In the genomic region with DNA sequence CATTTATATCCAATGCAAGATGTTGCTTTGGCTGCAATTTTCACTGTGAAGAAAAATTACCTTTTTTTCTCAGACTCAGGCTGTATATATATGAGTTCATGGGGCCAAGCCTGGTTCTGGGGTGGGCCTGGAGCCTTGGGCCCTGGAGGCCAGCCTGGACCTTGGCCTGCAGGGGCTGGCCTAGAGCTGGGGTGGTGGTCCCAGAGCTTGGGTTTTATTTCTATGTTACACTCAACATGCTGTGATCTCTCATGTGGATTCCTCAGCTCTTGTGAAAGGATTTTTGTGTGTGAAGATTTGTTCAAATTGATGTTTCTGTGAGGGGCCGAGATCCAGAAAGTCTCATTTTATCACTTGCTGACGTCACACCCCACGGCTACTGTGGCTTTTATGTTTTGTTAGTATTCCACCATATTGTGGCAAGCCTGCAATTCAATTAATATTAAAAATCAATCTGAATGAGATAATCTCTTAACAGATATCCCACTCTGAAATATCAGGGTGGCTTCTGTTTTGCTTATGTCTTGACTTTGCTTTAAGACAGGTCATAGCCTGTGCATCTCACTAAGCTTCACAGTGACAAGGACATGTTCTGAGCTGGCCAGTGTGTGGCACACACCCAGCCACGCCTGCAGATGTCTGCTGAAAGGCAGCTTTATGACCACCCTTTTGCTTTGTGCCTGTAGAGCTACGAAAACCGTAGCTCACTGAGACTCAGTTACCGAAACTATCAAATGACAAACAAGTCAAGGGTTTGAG, we compare ENCODE assay signal across 16 cellular contexts.
DNase-seq lines count a peak whose midpoint lies in the region; ATAC-seq, FAIRE-seq and TF ChIP-seq lines count a peak whose summit lies in the region.
"Had no signal": no experiment of that assay in that cellular context is flagged by ENCODE, and none has a peak within 500 bp of the region (broad histone marks: within the 10 kb centered on the region; RNA-seq: fewer than 3 reads in every experiment).

No MANE protein-coding gene starts in this region.

- no peaks in the 10 kb centered on the region for H4K20me1 ChIP-seq in endothelial cell of umbilical vein (replicated peaks; ENCODE audit: control insufficient read depth, extremely low read depth, insufficient read depth, low read length)

- dilution Hi-C loops in endothelial cell of umbilical vein (cut with MboI; ENCODE audit: extremely low pct_ligation_motif_present, low sequenced_read_pairs): no loop called here

- intact Hi-C loops in endothelial cell of umbilical vein (cut with micrococcal nuclease) (no loop called here), right lobe of liver (cut with DNase I) (no loop called here), aorta (cut with DNase I) (no loop called here)

- 52% methylated on average over 7 of the region's 7 CpGs for WGBS in right lobe of liver (ENCODE audit: insufficient coverage, low coverage, low lambda C conversion rate, missing lambda C conversion rate)
- WGBS in aorta, 2 donors: 45 to 58% methylated on average over 7 of the region's 7 CpGs

- H3K9ac ChIP-seq in endothelial cell of umbilical vein (replicated peaks; ENCODE audit: extremely low read depth, insufficient read depth, low read length): no peak overlapping the region

- no peaks in the 10 kb centered on the region for H3K4me1 Mint-ChIP-seq in stimulated activated naive CD8-positive, alpha-beta T cell treated with anti-CD3 and anti-CD28 coated beads, Interleukin-15, amount 100 ng/mL, for 72 hours
- no peaks in the 10 kb centered on the region for H3K4me1 Mint-ChIP-seq in activated CD4-positive, alpha-beta T cell treated with anti-CD3 and anti-CD28 coated beads, Interleukin-2, amount 10 ng/mL, durations not matched to agents 7 days and 5 days
- H3K4me1 Mint-ChIP-seq: natural killer cell had no signal

- H3K9me1 ChIP-seq in endothelial cell of umbilical vein (replicated peaks; ENCODE audit: control insufficient read depth, extremely low read depth, insufficient read depth, low read length): no peaks in the 10 kb centered on the region

- no peaks in the 10 kb centered on the region for H3K36me3 Mint-ChIP-seq in activated CD4-positive, alpha-beta T cell treated with anti-CD3 and anti-CD28 coated beads, Interleukin-2, amount 10 ng/mL, durations not matched to agents 7 days and 5 days (ENCODE audit: low read depth)
- H3K36me3 Mint-ChIP-seq: natural killer cell had no signal

- H3K79me2 ChIP-seq in endothelial cell of umbilical vein (ENCODE audit: control insufficient read depth, insufficient read depth, low read length): no peaks in the 10 kb centered on the region

- no peak for DNase-seq in stimulated activated naive CD8-positive, alpha-beta T cell treated with anti-CD3 and anti-CD28 coated beads, Interleukin-15, amount 100 ng/mL, for 72 hours
- no peak for DNase-seq in stimulated activated naive CD8-positive, alpha-beta T cell treated with anti-CD3 and anti-CD28 coated beads, Interleukin-15, Interleukin-2, amounts not matched to agents 100 U/mL and 50 U/mL, for 24 hours
- DNase-seq in endothelial cell of umbilical vein (ENCODE audit: low read depth, low spot score) (no peak), right lobe of liver (no peak), aorta (peak in 1 of 2 donors; percentile 39), D721Med (ENCODE audit: insufficient read length, low spot score) (no peak), GM10266 (ENCODE audit: extremely low spot score) (no peak)
- DNase-seq in activated CD4-positive, alpha-beta T cell treated with anti-CD3 and anti-CD28 coated beads, Interleukin-2, amount 10 ng/mL, durations not matched to agents 7 days and 5 days: no peak
- DNase-seq: activated CD4-positive, alpha-beta T cell treated with anti-CD3 and anti-CD28 coated beads, Interleukin-2, amount 50 U/mL, for 1 hour; activated T-cell treated with anti-CD3 and anti-CD28 coated beads, Interleukin-2, amount 50 U/mL, for 72 hours; natural killer cell; NCI-H2029 treated with DMSO at 0.1 percent for 48 hours; NCI-H82; stimulated activated naive CD4-positive, alpha-beta T cell treated with Interleukin-2 at 50 U/mL for 16 hours; T-helper 9 cell had no signal

- CTCF ChIA-PET in endothelial cell of umbilical vein (lab: Charles Lee): no interaction called here
- CTCF ChIA-PET in activated CD4-positive, alpha-beta T cell treated with anti-CD3 and anti-CD28 coated beads, Interleukin-2, amount 10 ng/mL, durations not matched to agents 7 days and 5 days (lab: Charles Lee): no interaction called here

- ATAC-seq in stimulated activated naive CD8-positive, alpha-beta T cell treated with anti-CD3 and anti-CD28 coated beads, Interleukin-15, amount 100 ng/mL, for 72 hours: peak; percentile 20
- no peak for ATAC-seq in stimulated activated naive CD8-positive, alpha-beta T cell treated with anti-CD3 and anti-CD28 coated beads, Interleukin-15, Interleukin-2, amounts not matched to agents 100 U/mL and 50 U/mL, for 24 hours
- ATAC-seq in right lobe of liver (peak in 3 of 4 donors; percentile 12 to 60 (median 36)), aorta (ENCODE audit: low FRiP score) (peak; percentile 61)
- ATAC-seq: activated T-cell treated with anti-CD3 and anti-CD28 coated beads, Interleukin-2, amount 50 U/mL, for 72 hours had no signal

- H3K9me3 ChIP-seq in endothelial cell of umbilical vein (replicated peaks; ENCODE audit: control insufficient read depth, insufficient read depth, low read length): no peaks in the 10 kb centered on the region
- H3K9me3 ChIP-seq in right lobe of liver: no peaks in the 10 kb centered on the region
- no peaks in the 10 kb centered on the region for H3K9me3 ChIP-seq in aorta (ENCODE audit: control insufficient read depth, low read length)
- H3K9me3 ChIP-seq: adrenal gland had no signal

- H3K9me3 Mint-ChIP-seq in stimulated activated naive CD8-positive, alpha-beta T cell treated with anti-CD3 and anti-CD28 coated beads, Interleukin-15, amount 100 ng/mL, for 72 hours: no peaks in the 10 kb centered on the region
- no peaks in the 10 kb centered on the region for H3K9me3 Mint-ChIP-seq in activated CD4-positive, alpha-beta T cell treated with anti-CD3 and anti-CD28 coated beads, Interleukin-2, amount 10 ng/mL, durations not matched to agents 7 days and 5 days
- H3K9me3 Mint-ChIP-seq: activated T-cell treated with anti-CD3 and anti-CD28 coated beads, Interleukin-2, amount 50 U/mL, for 72 hours; natural killer cell had no signal

- POLR2A ChIA-PET in endothelial cell of umbilical vein (lab: Charles Lee): no interaction called here
- POLR2A ChIA-PET in activated CD4-positive, alpha-beta T cell treated with anti-CD3 and anti-CD28 coated beads, Interleukin-2, amount 10 ng/mL, durations not matched to agents 7 days and 5 days (lab: Charles Lee): no interaction called here

- no peak overlapping the region for H3K4me3 Mint-ChIP-seq in stimulated activated naive CD8-positive, alpha-beta T cell treated with anti-CD3 and anti-CD28 coated beads, Interleukin-15, amount 100 ng/mL, for 72 hours
- H3K4me3 Mint-ChIP-seq in activated CD4-positive, alpha-beta T cell treated with anti-CD3 and anti-CD28 coated beads, Interleukin-2, amount 10 ng/mL, durations not matched to agents 7 days and 5 days: no peak overlapping the region
- H3K4me3 Mint-ChIP-seq: activated T-cell treated with anti-CD3 and anti-CD28 coated beads, Interleukin-2, amount 50 U/mL, for 72 hours; natural killer cell had no signal

- H3K4me3 ChIP-seq in endothelial cell of umbilical vein (replicated peaks in 1 of 3; ENCODE audit: insufficient read depth in 1 of 3, low read depth in 1 of 3, low read length in 3 of 3) (no peak overlapping the region), right lobe of liver (no peak overlapping the region), aorta (ENCODE audit: low read length in 2 of 2) (no peak overlapping the region)
- H3K4me3 ChIP-seq: adrenal gland had no signal

- H3K4me2 ChIP-seq in endothelial cell of umbilical vein (ENCODE audit: insufficient read depth, low read length): no peak overlapping the region

- H3K27me3 Mint-ChIP-seq in stimulated activated naive CD8-positive, alpha-beta T cell treated with anti-CD3 and anti-CD28 coated beads, Interleukin-15, amount 100 ng/mL, for 72 hours: no peaks in the 10 kb centered on the region
- H3K27me3 Mint-ChIP-seq in activated CD4-positive, alpha-beta T cell treated with anti-CD3 and anti-CD28 coated beads, Interleukin-2, amount 10 ng/mL, durations not matched to agents 7 days and 5 days: no peaks in the 10 kb centered on the region

- no peak overlapping the region for H3K27ac Mint-ChIP-seq in stimulated activated naive CD8-positive, alpha-beta T cell treated with anti-CD3 and anti-CD28 coated beads, Interleukin-15, amount 100 ng/mL, for 72 hours
- no peak overlapping the region for H3K27ac Mint-ChIP-seq in activated CD4-positive, alpha-beta T cell treated with anti-CD3 and anti-CD28 coated beads, Interleukin-2, amount 10 ng/mL, durations not matched to agents 7 days and 5 days
- H3K27ac Mint-ChIP-seq: activated T-cell treated with anti-CD3 and anti-CD28 coated beads, Interleukin-2, amount 50 U/mL, for 72 hours; natural killer cell had no signal

- H3K4me1 ChIP-seq in endothelial cell of umbilical vein (ENCODE audit: control insufficient read depth, extremely low read depth, insufficient read depth, low read length): no peaks in the 10 kb centered on the region
- no peaks in the 10 kb centered on the region for H3K4me1 ChIP-seq in right lobe of liver
- H3K4me1 ChIP-seq in aorta (ENCODE audit: control insufficient read depth in 1 of 2, insufficient read depth in 2 of 2, low read length in 2 of 2): no peaks in the 10 kb centered on the region
- H3K4me1 ChIP-seq: adrenal gland had no signal

- no peak overlapping the region for H3K27ac ChIP-seq in endothelial cell of umbilical vein (ENCODE audit: insufficient read depth, low read depth, low read length)
- H3K27ac ChIP-seq in right lobe of liver: no peak overlapping the region
- no peak overlapping the region for H3K27ac ChIP-seq in aorta (ENCODE audit: low read depth in 1 of 2, low read length in 2 of 2)
- H3K27ac ChIP-seq: adrenal gland had no signal

- H3K36me3 ChIP-seq in endothelial cell of umbilical vein (ENCODE audit: control insufficient read depth in 2 of 2, extremely low read depth in 1 of 2, insufficient read depth in 2 of 2, low read length in 2 of 2) (no peaks in the 10 kb centered on the region), right lobe of liver (no peaks in the 10 kb centered on the region), aorta (ENCODE audit: control insufficient read depth in 1 of 2, insufficient read depth in 2 of 2, low read length in 1 of 2) (no peaks in the 10 kb centered on the region)
- H3K36me3 ChIP-seq: adrenal gland had no signal

- no peaks in the 10 kb centered on the region for H3K27me3 ChIP-seq in endothelial cell of umbilical vein (ENCODE audit: control insufficient read depth in 2 of 2, insufficient read depth in 2 of 2, low read length in 2 of 2)
- no peaks in the 10 kb centered on the region for H3K27me3 ChIP-seq in right lobe of liver
- H3K27me3 ChIP-seq in aorta (ENCODE audit: control insufficient read depth in 1 of 2, insufficient read depth in 2 of 2, low read length in 1 of 2): no peaks in the 10 kb centered on the region
- H3K27me3 ChIP-seq: adrenal gland had no signal

- no TSS peak for BruUV-seq in endothelial cell of umbilical vein (replicated peaks; lab: Mats Ljungman, UMichigan)

- FAIRE-seq in endothelial cell of umbilical vein (lab: Jason Lieb, UNC): no peak
- FAIRE-seq in D721Med (lab: Jason Lieb, UNC): no peak

- TF ChIP-seq POLR2A in endothelial cell of umbilical vein (IDR thresholded peaks at IDR 0.05; ENCODE audit: low read depth, low read length) (no peak), right lobe of liver (IDR thresholded peaks at IDR 0.05) (no peak)

- TF ChIP-seq CTCF in endothelial cell of umbilical vein (IDR thresholded peaks at IDR 0.05; ENCODE audit: extremely low read depth in 1 of 2, insufficient read depth in 1 of 2, low read depth in 1 of 2, low read length in 2 of 2) (no peak), right lobe of liver (IDR thresholded peaks at IDR 0.05) (no peak), D721Med (IDR thresholded peaks at IDR 0.05; ENCODE audit: insufficient read depth, missing control alignments) (no peak), GM10266 (IDR thresholded peaks at IDR 0.05; ENCODE audit: control insufficient read depth, insufficient read depth, low read depth, missing control alignments) (no peak)

- peak overlapping the region; percentile 44 for H2AFZ ChIP-seq in endothelial cell of umbilical vein (ENCODE audit: low read depth, low read length)
